In genomic region chr3:184175981-184176376, GRCh38 we compare ENCODE assay signal across 1 cellular context.
TF ChIP-seq lines count a peak whose summit lies in the region.

No MANE protein-coding gene starts in this region.

TF ChIP-seq in endothelial cell of umbilical vein, 7 proteins besides CTCF, POLR2A, EP300 and RAD21:
- TF ChIP-seq MYC (IDR thresholded peaks at IDR 0.05; ENCODE audit: low read depth, low read length) = no peak
- TF ChIP-seq FOS (IDR thresholded peaks at IDR 0.05; ENCODE audit: borderline replicate concordance, insufficient read depth, low read length) = no peak
- TF ChIP-seq POLR2AphosphoS5 (IDR thresholded peaks at IDR 0.05; ENCODE audit: insufficient read depth, low read depth, low read length) = no peak
- no peak for TF ChIP-seq GATA2 (IDR thresholded peaks at IDR 0.05; ENCODE audit: insufficient read depth, insufficient read length, low read depth, low read length)
- no peak for TF ChIP-seq MAX (IDR thresholded peaks at IDR 0.05; ENCODE audit: insufficient read depth, insufficient read length)
- TF ChIP-seq JUN (IDR thresholded peaks at IDR 0.05; ENCODE audit: borderline replicate concordance, insufficient read depth, insufficient read length, low read depth) = no peak
- no peak for TF ChIP-seq EZH2 (IDR thresholded peaks at IDR 0.05; ENCODE audit: borderline replicate concordance, low read depth, low read length, severe bottlenecking)
